Comparison of ENCODE assay signal across 1 cellular context in the genomic region with DNA sequence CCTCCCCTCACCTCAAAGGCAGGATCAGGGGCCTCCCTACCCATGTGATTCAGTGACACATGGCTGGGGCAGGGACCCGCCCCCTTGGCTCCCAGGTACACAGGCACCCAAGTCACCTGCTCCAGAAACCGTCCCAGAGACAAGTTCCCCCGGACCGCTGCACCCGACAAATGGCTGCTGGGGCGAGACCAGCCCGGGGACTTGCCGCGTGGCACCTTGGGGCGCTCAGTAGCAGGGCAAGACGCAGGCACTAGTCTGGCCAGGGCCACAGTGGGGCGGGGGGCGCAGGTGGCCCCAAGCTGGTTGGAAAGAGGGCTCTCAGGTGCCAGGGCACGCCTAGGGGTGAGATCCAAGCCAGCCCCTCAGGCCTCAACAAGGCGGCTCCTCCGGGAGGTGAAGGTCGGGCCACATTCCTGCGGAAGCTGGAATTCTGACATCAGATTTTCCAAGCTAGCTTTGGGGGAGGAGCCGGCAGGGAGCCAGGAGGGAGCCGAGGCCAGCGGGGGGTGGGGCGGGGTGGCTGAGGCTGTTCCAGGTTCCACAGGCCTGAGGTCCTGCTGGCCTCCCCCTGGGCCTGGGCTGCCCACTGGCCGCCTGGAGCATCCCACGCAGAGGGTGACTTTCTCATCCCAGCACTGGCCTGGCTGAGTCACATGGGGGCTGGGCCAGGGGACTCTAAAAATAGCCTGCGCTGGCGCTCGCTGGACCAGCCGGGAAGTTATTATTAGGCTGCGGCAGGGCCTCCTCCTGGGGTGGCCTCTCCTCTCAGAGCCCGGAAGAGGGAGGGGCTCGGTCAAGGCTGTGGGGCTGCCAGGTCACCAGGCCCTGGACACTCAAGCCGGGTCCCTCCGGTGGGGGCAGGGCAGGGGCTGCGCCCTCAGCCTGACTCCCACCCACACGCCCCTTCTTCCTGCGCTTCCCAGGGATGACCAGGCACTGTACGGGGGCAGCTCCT.
TF ChIP-seq lines count a peak whose summit lies in the region.

No MANE protein-coding gene starts in this region.

TF ChIP-seq in HepG2, 621 proteins besides CTCF, POLR2A, EP300 and RAD21 (continued from another document and continues in another):
- TF ChIP-seq, protein P1, sequence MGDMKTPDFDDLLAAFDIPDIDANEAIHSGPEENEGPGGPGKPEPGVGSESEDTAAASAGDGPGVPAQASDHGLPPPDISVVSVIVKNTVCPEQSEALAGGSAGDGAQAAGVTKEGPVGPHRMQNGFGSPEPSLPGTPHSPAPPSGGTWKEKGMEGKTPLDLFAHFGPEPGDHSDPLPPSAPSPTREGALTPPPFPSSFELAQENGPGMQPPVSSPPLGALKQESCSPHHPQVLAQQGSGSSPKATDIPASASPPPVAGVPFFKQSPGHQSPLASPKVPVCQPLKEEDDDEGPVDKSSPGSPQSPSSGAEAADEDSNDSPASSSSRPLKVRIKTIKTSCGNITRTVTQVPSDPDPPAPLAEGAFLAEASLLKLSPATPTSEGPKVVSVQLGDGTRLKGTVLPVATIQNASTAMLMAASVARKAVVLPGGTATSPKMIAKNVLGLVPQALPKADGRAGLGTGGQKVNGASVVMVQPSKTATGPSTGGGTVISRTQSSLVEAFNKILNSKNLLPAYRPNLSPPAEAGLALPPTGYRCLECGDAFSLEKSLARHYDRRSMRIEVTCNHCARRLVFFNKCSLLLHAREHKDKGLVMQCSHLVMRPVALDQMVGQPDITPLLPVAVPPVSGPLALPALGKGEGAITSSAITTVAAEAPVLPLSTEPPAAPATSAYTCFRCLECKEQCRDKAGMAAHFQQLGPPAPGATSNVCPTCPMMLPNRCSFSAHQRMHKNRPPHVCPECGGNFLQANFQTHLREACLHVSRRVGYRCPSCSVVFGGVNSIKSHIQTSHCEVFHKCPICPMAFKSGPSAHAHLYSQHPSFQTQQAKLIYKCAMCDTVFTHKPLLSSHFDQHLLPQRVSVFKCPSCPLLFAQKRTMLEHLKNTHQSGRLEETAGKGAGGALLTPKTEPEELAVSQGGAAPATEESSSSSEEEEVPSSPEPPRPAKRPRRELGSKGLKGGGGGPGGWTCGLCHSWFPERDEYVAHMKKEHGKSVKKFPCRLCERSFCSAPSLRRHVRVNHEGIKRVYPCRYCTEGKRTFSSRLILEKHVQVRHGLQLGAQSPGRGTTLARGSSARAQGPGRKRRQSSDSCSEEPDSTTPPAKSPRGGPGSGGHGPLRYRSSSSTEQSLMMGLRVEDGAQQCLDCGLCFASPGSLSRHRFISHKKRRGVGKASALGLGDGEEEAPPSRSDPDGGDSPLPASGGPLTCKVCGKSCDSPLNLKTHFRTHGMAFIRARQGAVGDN (CRISPR knock-in tag; IDR thresholded peaks at IDR 0.05) = peak; percentile 73
- TF ChIP-seq POLR2AphosphoS2 (IDR thresholded peaks at IDR 0.05; ENCODE audit: low read depth, low read length) = no peak
- TF ChIP-seq ZKSCAN8 (CRISPR knock-in tag; IDR thresholded peaks at IDR 0.05; ENCODE audit: borderline replicate concordance) = peak; percentile 57; the same call in 1 of the 2 replicates
- TF ChIP-seq ETV6 (CRISPR knock-in tag; conservative IDR thresholded peaks at IDR 0.05) = peak; percentile 64; the same call in 1 of the 2 replicates
- TF ChIP-seq SMC3 (IDR thresholded peaks at IDR 0.05; ENCODE audit: low read length) = no peak
- TF ChIP-seq NPAS2 (CRISPR knock-in tag; IDR thresholded peaks at IDR 0.05; ENCODE audit: borderline replicate concordance) = no peak
- TF ChIP-seq, protein P2, sequence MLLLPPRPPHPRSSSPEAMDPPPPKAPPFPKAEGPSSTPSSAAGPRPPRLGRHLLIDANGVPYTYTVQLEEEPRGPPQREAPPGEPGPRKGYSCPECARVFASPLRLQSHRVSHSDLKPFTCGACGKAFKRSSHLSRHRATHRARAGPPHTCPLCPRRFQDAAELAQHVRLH (CRISPR knock-in tag; IDR thresholded peaks at IDR 0.05; ENCODE audit: borderline replicate concordance, low read depth) = no peak
- TF ChIP-seq PCBP2 (optimal IDR thresholded peaks at IDR 0.05; ENCODE audit: low read depth, low read length, poor library complexity, severe bottlenecking) = no peak
- no peak for TF ChIP-seq TBP (CRISPR knock-in tag; IDR thresholded peaks at IDR 0.05)
- TF ChIP-seq KLF9 (CRISPR knock-in tag; IDR thresholded peaks at IDR 0.05; ENCODE audit: low read depth) = no peak
- no peak for TF ChIP-seq ZNF563 (CRISPR knock-in tag; IDR thresholded peaks at IDR 0.05)
- TF ChIP-seq HNF4A (CRISPR knock-in tag; IDR thresholded peaks at IDR 0.05) = peak; percentile 48
- no peak for TF ChIP-seq MIER3 (CRISPR knock-in tag; IDR thresholded peaks at IDR 0.05; ENCODE audit: borderline replicate concordance)
- TF ChIP-seq, protein P3, sequence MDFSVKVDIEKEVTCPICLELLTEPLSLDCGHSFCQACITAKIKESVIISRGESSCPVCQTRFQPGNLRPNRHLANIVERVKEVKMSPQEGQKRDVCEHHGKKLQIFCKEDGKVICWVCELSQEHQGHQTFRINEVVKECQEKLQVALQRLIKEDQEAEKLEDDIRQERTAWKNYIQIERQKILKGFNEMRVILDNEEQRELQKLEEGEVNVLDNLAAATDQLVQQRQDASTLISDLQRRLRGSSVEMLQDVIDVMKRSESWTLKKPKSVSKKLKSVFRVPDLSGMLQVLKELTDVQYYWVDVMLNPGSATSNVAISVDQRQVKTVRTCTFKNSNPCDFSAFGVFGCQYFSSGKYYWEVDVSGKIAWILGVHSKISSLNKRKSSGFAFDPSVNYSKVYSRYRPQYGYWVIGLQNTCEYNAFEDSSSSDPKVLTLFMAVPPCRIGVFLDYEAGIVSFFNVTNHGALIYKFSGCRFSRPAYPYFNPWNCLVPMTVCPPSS (IDR thresholded peaks at IDR 0.05) = no peak
- TF ChIP-seq RARA (CRISPR knock-in tag; IDR thresholded peaks at IDR 0.05) = peak; percentile 97
- TF ChIP-seq, protein P4, sequence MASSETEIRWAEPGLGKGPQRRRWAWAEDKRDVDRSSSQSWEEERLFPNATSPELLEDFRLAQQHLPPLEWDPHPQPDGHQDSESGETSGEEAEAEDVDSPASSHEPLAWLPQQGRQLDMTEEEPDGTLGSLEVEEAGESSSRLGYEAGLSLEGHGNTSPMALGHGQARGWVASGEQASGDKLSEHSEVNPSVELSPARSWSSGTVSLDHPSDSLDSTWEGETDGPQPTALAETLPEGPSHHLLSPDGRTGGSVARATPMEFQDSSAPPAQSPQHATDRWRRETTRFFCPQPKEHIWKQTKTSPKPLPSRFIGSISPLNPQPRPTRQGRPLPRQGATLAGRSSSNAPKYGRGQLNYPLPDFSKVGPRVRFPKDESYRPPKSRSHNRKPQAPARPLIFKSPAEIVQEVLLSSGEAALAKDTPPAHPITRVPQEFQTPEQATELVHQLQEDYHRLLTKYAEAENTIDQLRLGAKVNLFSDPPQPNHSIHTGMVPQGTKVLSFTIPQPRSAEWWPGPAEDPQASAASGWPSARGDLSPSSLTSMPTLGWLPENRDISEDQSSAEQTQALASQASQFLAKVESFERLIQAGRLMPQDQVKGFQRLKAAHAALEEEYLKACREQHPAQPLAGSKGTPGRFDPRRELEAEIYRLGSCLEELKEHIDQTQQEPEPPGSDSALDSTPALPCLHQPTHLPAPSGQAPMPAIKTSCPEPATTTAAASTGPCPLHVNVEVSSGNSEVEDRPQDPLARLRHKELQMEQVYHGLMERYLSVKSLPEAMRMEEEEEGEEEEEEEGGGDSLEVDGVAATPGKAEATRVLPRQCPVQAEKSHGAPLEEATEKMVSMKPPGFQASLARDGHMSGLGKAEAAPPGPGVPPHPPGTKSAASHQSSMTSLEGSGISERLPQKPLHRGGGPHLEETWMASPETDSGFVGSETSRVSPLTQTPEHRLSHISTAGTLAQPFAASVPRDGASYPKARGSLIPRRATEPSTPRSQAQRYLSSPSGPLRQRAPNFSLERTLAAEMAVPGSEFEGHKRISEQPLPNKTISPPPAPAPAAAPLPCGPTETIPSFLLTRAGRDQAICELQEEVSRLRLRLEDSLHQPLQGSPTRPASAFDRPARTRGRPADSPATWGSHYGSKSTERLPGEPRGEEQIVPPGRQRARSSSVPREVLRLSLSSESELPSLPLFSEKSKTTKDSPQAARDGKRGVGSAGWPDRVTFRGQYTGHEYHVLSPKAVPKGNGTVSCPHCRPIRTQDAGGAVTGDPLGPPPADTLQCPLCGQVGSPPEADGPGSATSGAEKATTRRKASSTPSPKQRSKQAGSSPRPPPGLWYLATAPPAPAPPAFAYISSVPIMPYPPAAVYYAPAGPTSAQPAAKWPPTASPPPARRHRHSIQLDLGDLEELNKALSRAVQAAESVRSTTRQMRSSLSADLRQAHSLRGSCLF (CRISPR knock-in tag; IDR thresholded peaks at IDR 0.05; ENCODE audit: borderline replicate concordance) = no peak
- TF ChIP-seq NONO (IDR thresholded peaks at IDR 0.05) = no peak
- TF ChIP-seq NONO (CRISPR knock-in tag; conservative IDR thresholded peaks at IDR 0.05) = peak; percentile 28; the same call in 1 of the 2 replicates
- TF ChIP-seq, protein P5, sequence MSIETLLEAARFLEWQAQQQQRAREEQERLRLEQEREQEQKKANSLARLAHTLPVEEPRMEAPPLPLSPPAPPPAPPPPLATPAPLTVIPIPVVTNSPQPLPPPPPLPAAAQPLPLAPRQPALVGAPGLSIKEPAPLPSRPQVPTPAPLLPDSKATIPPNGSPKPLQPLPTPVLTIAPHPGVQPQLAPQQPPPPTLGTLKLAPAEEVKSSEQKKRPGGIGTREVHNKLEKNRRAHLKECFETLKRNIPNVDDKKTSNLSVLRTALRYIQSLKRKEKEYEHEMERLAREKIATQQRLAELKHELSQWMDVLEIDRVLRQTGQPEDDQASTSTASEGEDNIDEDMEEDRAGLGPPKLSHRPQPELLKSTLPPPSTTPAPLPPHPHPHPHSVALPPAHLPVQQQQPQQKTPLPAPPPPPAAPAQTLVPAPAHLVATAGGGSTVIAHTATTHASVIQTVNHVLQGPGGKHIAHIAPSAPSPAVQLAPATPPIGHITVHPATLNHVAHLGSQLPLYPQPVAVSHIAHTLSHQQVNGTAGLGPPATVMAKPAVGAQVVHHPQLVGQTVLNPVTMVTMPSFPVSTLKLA (IDR thresholded peaks at IDR 0.05) = no peak
- no peak for TF ChIP-seq TP53 (CRISPR knock-in tag; conservative IDR thresholded peaks at IDR 0.05)
- TF ChIP-seq ZSCAN12 (CRISPR knock-in tag; IDR thresholded peaks at IDR 0.05) = no peak
- peak; percentile 71; the same call in 1 of the 2 replicates for TF ChIP-seq KDM2A (CRISPR knock-in tag; IDR thresholded peaks at IDR 0.05; ENCODE audit: borderline replicate concordance, low read depth)
- TF ChIP-seq ZZZ3 (CRISPR knock-in tag; IDR thresholded peaks at IDR 0.05; ENCODE audit: borderline replicate concordance) = no peak
- TF ChIP-seq, protein P6, sequence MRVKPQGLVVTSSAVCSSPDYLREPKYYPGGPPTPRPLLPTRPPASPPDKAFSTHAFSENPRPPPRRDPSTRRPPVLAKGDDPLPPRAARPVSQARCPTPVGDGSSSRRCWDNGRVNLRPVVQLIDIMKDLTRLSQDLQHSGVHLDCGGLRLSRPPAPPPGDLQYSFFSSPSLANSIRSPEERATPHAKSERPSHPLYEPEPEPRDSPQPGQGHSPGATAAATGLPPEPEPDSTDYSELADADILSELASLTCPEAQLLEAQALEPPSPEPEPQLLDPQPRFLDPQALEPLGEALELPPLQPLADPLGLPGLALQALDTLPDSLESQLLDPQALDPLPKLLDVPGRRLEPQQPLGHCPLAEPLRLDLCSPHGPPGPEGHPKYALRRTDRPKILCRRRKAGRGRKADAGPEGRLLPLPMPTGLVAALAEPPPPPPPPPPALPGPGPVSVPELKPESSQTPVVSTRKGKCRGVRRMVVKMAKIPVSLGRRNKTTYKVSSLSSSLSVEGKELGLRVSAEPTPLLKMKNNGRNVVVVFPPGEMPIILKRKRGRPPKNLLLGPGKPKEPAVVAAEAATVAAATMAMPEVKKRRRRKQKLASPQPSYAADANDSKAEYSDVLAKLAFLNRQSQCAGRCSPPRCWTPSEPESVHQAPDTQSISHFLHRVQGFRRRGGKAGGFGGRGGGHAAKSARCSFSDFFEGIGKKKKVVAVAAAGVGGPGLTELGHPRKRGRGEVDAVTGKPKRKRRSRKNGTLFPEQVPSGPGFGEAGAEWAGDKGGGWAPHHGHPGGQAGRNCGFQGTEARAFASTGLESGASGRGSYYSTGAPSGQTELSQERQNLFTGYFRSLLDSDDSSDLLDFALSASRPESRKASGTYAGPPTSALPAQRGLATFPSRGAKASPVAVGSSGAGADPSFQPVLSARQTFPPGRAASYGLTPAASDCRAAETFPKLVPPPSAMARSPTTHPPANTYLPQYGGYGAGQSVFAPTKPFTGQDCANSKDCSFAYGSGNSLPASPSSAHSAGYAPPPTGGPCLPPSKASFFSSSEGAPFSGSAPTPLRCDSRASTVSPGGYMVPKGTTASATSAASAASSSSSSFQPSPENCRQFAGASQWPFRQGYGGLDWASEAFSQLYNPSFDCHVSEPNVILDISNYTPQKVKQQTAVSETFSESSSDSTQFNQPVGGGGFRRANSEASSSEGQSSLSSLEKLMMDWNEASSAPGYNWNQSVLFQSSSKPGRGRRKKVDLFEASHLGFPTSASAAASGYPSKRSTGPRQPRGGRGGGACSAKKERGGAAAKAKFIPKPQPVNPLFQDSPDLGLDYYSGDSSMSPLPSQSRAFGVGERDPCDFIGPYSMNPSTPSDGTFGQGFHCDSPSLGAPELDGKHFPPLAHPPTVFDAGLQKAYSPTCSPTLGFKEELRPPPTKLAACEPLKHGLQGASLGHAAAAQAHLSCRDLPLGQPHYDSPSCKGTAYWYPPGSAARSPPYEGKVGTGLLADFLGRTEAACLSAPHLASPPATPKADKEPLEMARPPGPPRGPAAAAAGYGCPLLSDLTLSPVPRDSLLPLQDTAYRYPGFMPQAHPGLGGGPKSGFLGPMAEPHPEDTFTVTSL (CRISPR knock-in tag; IDR thresholded peaks at IDR 0.05; ENCODE audit: borderline replicate concordance) = no peak
- no peak; the same call in 1 of the 2 replicates for TF ChIP-seq SALL1 (CRISPR knock-in tag; IDR thresholded peaks at IDR 0.05)
- no peak for TF ChIP-seq CEBPG (CRISPR knock-in tag; IDR thresholded peaks at IDR 0.05)
- TF ChIP-seq, protein P7, sequence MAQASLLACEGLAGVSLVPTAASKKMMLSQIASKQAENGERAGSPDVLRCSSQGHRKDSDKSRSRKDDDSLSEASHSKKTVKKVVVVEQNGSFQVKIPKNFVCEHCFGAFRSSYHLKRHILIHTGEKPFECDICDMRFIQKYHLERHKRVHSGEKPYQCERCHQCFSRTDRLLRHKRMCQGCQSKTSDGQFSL (CRISPR knock-in tag; IDR thresholded peaks at IDR 0.05) = no peak
- TF ChIP-seq, protein P8, sequence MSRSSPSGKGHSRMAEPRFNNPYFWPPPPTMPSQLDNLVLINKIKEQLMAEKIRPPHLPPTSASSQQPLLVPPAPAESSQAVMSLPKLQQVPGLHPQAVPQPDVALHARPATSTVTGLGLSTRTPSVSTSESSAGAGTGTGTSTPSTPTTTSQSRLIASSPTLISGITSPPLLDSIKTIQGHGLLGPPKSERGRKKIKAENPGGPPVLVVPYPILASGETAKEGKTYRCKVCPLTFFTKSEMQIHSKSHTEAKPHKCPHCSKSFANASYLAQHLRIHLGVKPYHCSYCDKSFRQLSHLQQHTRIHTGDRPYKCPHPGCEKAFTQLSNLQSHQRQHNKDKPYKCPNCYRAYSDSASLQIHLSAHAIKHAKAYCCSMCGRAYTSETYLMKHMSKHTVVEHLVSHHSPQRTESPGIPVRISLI (CRISPR knock-in tag; IDR thresholded peaks at IDR 0.05; ENCODE audit: borderline replicate concordance) = no peak
- TF ChIP-seq ZNF160 (CRISPR knock-in tag; IDR thresholded peaks at IDR 0.05) = no peak
- TF ChIP-seq ZNF207 (IDR thresholded peaks at IDR 0.05; ENCODE audit: borderline replicate concordance) = no peak
- no peak; the same call in 1 of the 2 replicates for TF ChIP-seq ZNF891 (CRISPR knock-in tag; IDR thresholded peaks at IDR 0.05)
